Comparison of ENCODE assay signal across 11 cellular contexts in genomic region chr6:166259296-166259977, GRCh38. TPM values are rescaled to one million over a fixed set of nuclear protein-coding genes. Genes with fewer than 3 reads are reported as not detected.
DNase-seq lines count a peak whose midpoint lies in the region; ATAC-seq and TF ChIP-seq lines count a peak whose summit lies in the region.
"Had no signal": no experiment of that assay in that cellular context is flagged by ENCODE, and none has a peak within 500 bp of the region (broad histone marks: within the 10 kb centered on the region; RNA-seq: fewer than 3 reads in every experiment).

No MANE protein-coding gene starts in this region.

- no peak for DNase-seq in effector memory CD4-positive, alpha-beta T cell
- DNase-seq in DMS53 treated with DMSO at 0.1 percent for 48 hours (lab: John Stamatoyannopoulos, UW; ENCODE audit: unreplicated experiment) (no peak), mucosa of gallbladder (ENCODE audit: low spot score) (no peak)
- DNase-seq: mesendoderm; NCI-H1048; stimulated activated CD4-positive, alpha-beta T cell treated with anti-CD3 and anti-CD28 coated beads, Interleukin-2, amount 100 ng/mL, for 48 hours had no signal

- ATAC-seq in GM18907 (IDR thresholded peaks at IDR 0.05; ENCODE audit: unreplicated experiment) = peak; percentile 41
- ATAC-seq in HG02642 (IDR thresholded peaks at IDR 0.05; ENCODE audit: poor library complexity, unreplicated experiment) = no peak

- no peaks in the 10 kb centered on the region for H3K36me3 ChIP-seq in Loucy (ENCODE audit: insufficient read depth, low read length)
- no peaks in the 10 kb centered on the region for H3K36me3 ChIP-seq in effector memory CD4-positive, alpha-beta T cell (ENCODE audit: control insufficient read depth, insufficient read depth, low read length)
- H3K36me3 ChIP-seq in skeletal muscle tissue (ENCODE audit: control insufficient read depth in 3 of 3, insufficient read depth in 3 of 3, low read length in 3 of 3) = no peaks in the 10 kb centered on the region

- peak overlapping the region; percentile 73 for H3K4me2 ChIP-seq in Loucy (ENCODE audit: low read depth, low read length, poor library complexity, severe bottlenecking)

- no peaks in the 10 kb centered on the region for H3F3A ChIP-seq in Loucy (ENCODE audit: low read depth)

- H3K79me2 ChIP-seq in Loucy (ENCODE audit: insufficient read depth, low read length) = no peaks in the 10 kb centered on the region

- H4K20me1 ChIP-seq in Loucy (ENCODE audit: insufficient read depth, low read length, poor library complexity, severe bottlenecking) = no peaks in the 10 kb centered on the region

- peaks cover 71% of the 10 kb centered on the region for H3K4me1 ChIP-seq in Loucy (ENCODE audit: insufficient read depth, low read length, poor library complexity, severe bottlenecking)
- peaks cover 3% of the 10 kb centered on the region for H3K4me1 ChIP-seq in effector memory CD4-positive, alpha-beta T cell (ENCODE audit: control insufficient read depth, insufficient read depth, low read length, poor library complexity, severe bottlenecking)
- no peaks in the 10 kb centered on the region for H3K4me1 ChIP-seq in skeletal muscle tissue (ENCODE audit: control insufficient read depth in 3 of 3, insufficient read depth in 3 of 3, low read length in 3 of 3)

- H2AFZ ChIP-seq in Loucy (ENCODE audit: low read length) = peak overlapping the region; percentile 20; the same call in 1 of the 2 replicates

- H3K4me3 ChIP-seq in Loucy (ENCODE audit: low read length, poor library complexity, severe bottlenecking) (peak overlapping the region; percentile 48), skeletal muscle tissue (ENCODE audit: low read length in 3 of 3) (no peak overlapping the region)
- no peak overlapping the region for H3K4me3 ChIP-seq in effector memory CD4-positive, alpha-beta T cell (ENCODE audit: insufficient read depth, low read depth, low read length, poor library complexity, severe bottlenecking)
- H3K4me3 ChIP-seq: SK-N-MC had no signal

- peak overlapping the region; percentile 70 for H3K9ac ChIP-seq in Loucy (ENCODE audit: low read depth, low read length, poor library complexity, severe bottlenecking)
- H3K9ac ChIP-seq in skeletal muscle tissue (ENCODE audit: low read depth in 1 of 3, low read length in 3 of 3) = no peak overlapping the region

- H3K9me2 ChIP-seq in Loucy (replicated peaks; ENCODE audit: low read depth, low read length) = no peaks in the 10 kb centered on the region

- no peaks in the 10 kb centered on the region for H3K27me3 ChIP-seq in Loucy (ENCODE audit: insufficient read depth, low read length, poor library complexity, severe bottlenecking)
- H3K27me3 ChIP-seq in effector memory CD4-positive, alpha-beta T cell (replicated peaks; ENCODE audit: control insufficient read depth, insufficient read depth, low read length, poor library complexity, severe bottlenecking) = no peaks in the 10 kb centered on the region
- peaks cover 3 to 15% (median 8%) of the 10 kb centered on the region in 3 donors for H3K27me3 ChIP-seq in skeletal muscle tissue (ENCODE audit: control insufficient read depth in 3 of 3, insufficient read depth in 3 of 3, low read length in 3 of 3)

- no peak for TF ChIP-seq CTCF in Loucy (conservative IDR thresholded peaks at IDR 0.05; ENCODE audit: low read length)

- H3K9me3 ChIP-seq in Loucy (ENCODE audit: insufficient read depth, low read depth, low read length) = no peaks in the 10 kb centered on the region
- H3K9me3 ChIP-seq in effector memory CD4-positive, alpha-beta T cell (ENCODE audit: control insufficient read depth, low read length) = no peaks in the 10 kb centered on the region
- H3K9me3 ChIP-seq in skeletal muscle tissue (ENCODE audit: control insufficient read depth in 3 of 3, low read length in 3 of 3) = no peaks in the 10 kb centered on the region

- H3K27ac ChIP-seq in effector memory CD4-positive, alpha-beta T cell (ENCODE audit: insufficient read depth, low read length, poor library complexity, severe bottlenecking) = peak overlapping the region; percentile 42
- H3K27ac ChIP-seq in skeletal muscle tissue (ENCODE audit: low read depth, low read length) = peak overlapping the region; percentile 65
- H3K27ac ChIP-seq: SK-N-MC had no signal

RNA-seq across cellular contexts. Expression of gene PRR18, which starts 48.8 kb away (rescaled TPM):
- total RNA-seq in skeletal muscle tissue (0.52 TPM), mucosa of gallbladder (not detected)
